In the genomic region with DNA sequence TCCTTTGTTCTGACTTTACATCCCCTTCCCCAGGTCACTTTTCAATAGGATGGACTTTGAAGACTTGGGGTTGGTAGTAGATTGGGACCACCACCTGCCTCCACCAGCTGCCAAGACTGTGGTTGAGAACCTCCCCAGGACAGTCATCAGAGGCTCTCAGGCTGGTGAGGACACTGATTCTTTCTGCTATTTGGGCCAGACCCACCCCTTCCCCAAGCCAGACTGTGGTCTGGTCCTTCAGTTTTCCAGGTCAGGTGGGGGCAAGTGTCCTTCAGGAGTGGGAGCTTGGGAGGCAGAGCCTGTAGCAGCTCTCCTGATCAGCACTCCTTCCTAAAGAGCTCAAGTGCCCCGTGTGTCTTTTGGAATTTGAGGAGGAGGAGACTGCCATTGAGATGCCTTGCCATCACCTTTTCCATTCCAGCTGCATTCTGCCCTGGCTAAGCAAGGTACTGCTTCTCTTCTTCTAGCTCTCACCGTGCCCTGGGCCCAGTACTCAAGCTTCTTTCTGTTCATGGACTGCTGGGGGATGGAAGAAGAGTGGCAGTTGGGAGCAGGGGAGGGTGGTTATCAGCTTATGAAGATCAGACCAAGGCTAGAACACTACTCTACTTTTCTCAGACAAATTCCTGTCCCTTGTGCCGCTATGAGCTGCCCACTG, we compare ENCODE assay signal across 9 cellular contexts. TPM values are rescaled to one million over a fixed set of nuclear protein-coding genes. Genes with fewer than 3 reads are reported as not detected.
A peak's percentile ranks its signal among the peaks of the same experiment; 100 is the strongest.
DNase-seq lines count a peak whose midpoint lies in the region; ATAC-seq and TF ChIP-seq lines count a peak whose summit lies in the region.
"Had no signal": no experiment of that assay in that cellular context is flagged by ENCODE, and none has a peak within 500 bp of the region (broad histone marks: within the 10 kb centered on the region; RNA-seq: fewer than 3 reads in every experiment).

No MANE protein-coding gene starts in this region.

- 47 to 48% methylated on average over 3 of the region's 3 CpGs for WGBS in heart right ventricle, 2 donors

- H3K36me3 Mint-ChIP-seq in brain: peaks cover 10% of the 10 kb centered on the region

- no peaks in the 10 kb centered on the region for H3K9me3 ChIP-seq in heart right ventricle
- no peaks in the 10 kb centered on the region for H3K9me3 ChIP-seq in mucosa of rectum (ENCODE audit: control insufficient read depth in 2 of 2, low read length in 2 of 2)
- no peaks in the 10 kb centered on the region for H3K9me3 ChIP-seq in vagina

- intact Hi-C loops in heart right ventricle (cut with DNase I): loop anchor here in 2 of 10 donors (5.0 kb wide), 1 partner anchor 34 kb away; the partner anchor contains the start of gene GGCX (in 2 of the 2)
- intact Hi-C loops in left cardiac atrium (cut with DNase I): no loop called here
- intact Hi-C loops in vagina (cut with DNase I): no loop called here

- H3K4me1 ChIP-seq in heart right ventricle (peaks cover 2 to 52% (median 37%) of the 10 kb centered on the region in 9 donors), mucosa of rectum (ENCODE audit: control insufficient read depth in 2 of 2, insufficient read depth in 2 of 2, low read length in 2 of 2) (peaks cover 23 to 24% of the 10 kb centered on the region in 2 donors), vagina (peaks cover 40% of the 10 kb centered on the region)

- DNase-seq in heart right ventricle: no peak
- DNase-seq in left cardiac atrium: no peak
- no peak for DNase-seq in vagina (ENCODE audit: extremely low spot score in 2 of 2)
- no peak for DNase-seq in occipital lobe (lab: John Stamatoyannopoulos, UW)
- DNase-seq: T-helper 9 cell had no signal

- H3K27me3 ChIP-seq in heart right ventricle (no peaks in the 10 kb centered on the region), mucosa of rectum (ENCODE audit: control insufficient read depth in 2 of 2, insufficient read depth in 2 of 2, low read length in 2 of 2) (no peaks in the 10 kb centered on the region), vagina (no peaks in the 10 kb centered on the region)

- H3K9ac ChIP-seq in mucosa of rectum (ENCODE audit: low read depth in 1 of 2, low read length in 2 of 2): peak overlapping the region; percentile 90 to 99

- H3K9me3 Mint-ChIP-seq in brain: peaks cover 0 to 5% (median 0%) of the 10 kb centered on the region in 5 experiments

- H3K36me3 ChIP-seq in heart right ventricle: peaks cover 0 to 61% (median 11%) of the 10 kb centered on the region in 9 donors
- H3K36me3 ChIP-seq in mucosa of rectum (ENCODE audit: control insufficient read depth in 2 of 2, insufficient read depth in 2 of 2, low read length in 2 of 2): peaks cover 17 to 22% of the 10 kb centered on the region in 2 donors
- peaks cover 0 to 24% of the 10 kb centered on the region in 2 donors for H3K36me3 ChIP-seq in vagina

- H3K27me3 Mint-ChIP-seq in brain: peaks cover 6% of the 10 kb centered on the region

- ATAC-seq in heart right ventricle (no peak), left cardiac atrium (no peak), GM18498 (IDR thresholded peaks at IDR 0.05; ENCODE audit: unreplicated experiment) (no peak), GM21423 (IDR thresholded peaks at IDR 0.05; ENCODE audit: unreplicated experiment) (no peak)

- H3K27ac ChIP-seq in heart right ventricle (peak overlapping the region in 7 of 10 donors; percentile 84 to 95 (median 92)), mucosa of rectum (ENCODE audit: low read depth in 2 of 2, low read length in 2 of 2) (no peak overlapping the region), vagina (peak overlapping the region; percentile 90)

- peak overlapping the region; percentile 39 to 91 (median 74) for H3K4me3 ChIP-seq in heart right ventricle
- H3K4me3 ChIP-seq in mucosa of rectum (ENCODE audit: low read length in 2 of 2): peak overlapping the region; percentile 79 to 97
- peak overlapping the region; percentile 85 to 95 for H3K4me3 ChIP-seq in vagina

- peak overlapping the region; percentile 96 to 99 (median 98) for H3K4me3 Mint-ChIP-seq in brain

- peak overlapping the region in 4 of 5 experiments; percentile 97 to 99 (median 98) for H3K27ac Mint-ChIP-seq in brain

- H3K4me1 Mint-ChIP-seq in brain: peaks cover 44% of the 10 kb centered on the region

- TF ChIP-seq POLR2A in vagina (IDR thresholded peaks at IDR 0.05): no peak

- TF ChIP-seq CTCF in heart right ventricle (IDR thresholded peaks at IDR 0.05) (no peak), brain (conservative IDR thresholded peaks at IDR 0.05) (no peak), vagina (IDR thresholded peaks at IDR 0.05) (no peak)

RNA-seq across cellular contexts. Expression of gene RNF181, which starts 1.1 kb away (rescaled TPM):
- total RNA-seq in heart right ventricle (100 to 1,000 TPM in 1 of 10 donors, 10 to 100 TPM in 9; 74.7 to 117 (median 82.2) TPM), left cardiac atrium (10 to 100 TPM; 86.5 to 97.1 TPM), vagina (107 TPM), occipital lobe (38.8 TPM)
- polyA plus RNA-seq in heart right ventricle (100 to 1,000 TPM; 140 to 282 TPM), brain (ENCODE audit: insufficient read depth, low read depth, low replicate concordance) (145 TPM)

RNA-seq across cellular contexts. Expression of gene TMEM150A, which starts 5.9 kb away (rescaled TPM):
- total RNA-seq in heart right ventricle (10 to 100 TPM in 5 of 10 donors, 1 to 10 TPM in 5; 7.6 to 13.9 (median 9.6) TPM), left cardiac atrium (10 to 100 TPM; 12.7 to 14.9 TPM), vagina (22.6 TPM), occipital lobe (4.8 TPM)
- polyA plus RNA-seq in heart right ventricle (10 to 100 TPM; 10.1 to 21.1 TPM), brain (ENCODE audit: insufficient read depth, low read depth, low replicate concordance) (5.6 TPM)

RNA-seq across cellular contexts. Expression of gene VAMP5, which starts 12.4 kb away (rescaled TPM):
- total RNA-seq in heart right ventricle (100 to 1,000 TPM in 1 of 10 donors, 10 to 100 TPM in 9; 25.8 to 146 (median 35.5) TPM), left cardiac atrium (10 to 100 TPM; 84.7 to 91.4 TPM), vagina (42.5 TPM), occipital lobe (3.6 TPM)
- polyA plus RNA-seq in heart right ventricle (100 to 1,000 TPM in 1 of 2 donors, 10 to 100 TPM in 1; 79.6 to 131 TPM), brain (ENCODE audit: insufficient read depth, low read depth, low replicate concordance) (37.0 TPM)

RNA-seq across cellular contexts. Expression of gene C2orf68, which starts 15.3 kb away (rescaled TPM):
- total RNA-seq in heart right ventricle (10 to 100 TPM; 25.0 to 39.0 (median 33.7) TPM), left cardiac atrium (10 to 100 TPM; 21.3 to 22.4 TPM), vagina (12.0 TPM), occipital lobe (27.8 TPM)
- polyA plus RNA-seq in heart right ventricle (10 to 100 TPM; 14.2 to 47.0 TPM), brain (ENCODE audit: insufficient read depth, low read depth, low replicate concordance) (26.4 TPM)

RNA-seq across cellular contexts. Expression of gene VAMP8, which starts 19.2 kb away (rescaled TPM):
- total RNA-seq in heart right ventricle (10 to 100 TPM in 5 of 10 donors, 1 to 10 TPM in 5; 4.9 to 56.8 (median 9.2) TPM), left cardiac atrium (10 to 100 TPM; 30.3 to 54.8 TPM), vagina (46.2 TPM), occipital lobe (0.94 TPM)
- polyA plus RNA-seq in heart right ventricle (10 to 100 TPM; 16.4 to 26.6 TPM), brain (ENCODE audit: insufficient read depth, low read depth, low replicate concordance) (14.1 TPM)

Comparison
In these comparisons a context has a peak if more than half of its experiments do, and no peak if none do; other contexts are left out.
1. H3K27ac ChIP-seq: peak in heart right ventricle (7 of 10) and vagina (single experiment); none in mucosa of rectum (0 of 2).
2. Peak in every context shown above with its lines, with median percentiles within 50 percentile points of each other: H3K4me3 ChIP-seq.